ENCODE assay signal across 1 cellular context in the genomic region with DNA sequence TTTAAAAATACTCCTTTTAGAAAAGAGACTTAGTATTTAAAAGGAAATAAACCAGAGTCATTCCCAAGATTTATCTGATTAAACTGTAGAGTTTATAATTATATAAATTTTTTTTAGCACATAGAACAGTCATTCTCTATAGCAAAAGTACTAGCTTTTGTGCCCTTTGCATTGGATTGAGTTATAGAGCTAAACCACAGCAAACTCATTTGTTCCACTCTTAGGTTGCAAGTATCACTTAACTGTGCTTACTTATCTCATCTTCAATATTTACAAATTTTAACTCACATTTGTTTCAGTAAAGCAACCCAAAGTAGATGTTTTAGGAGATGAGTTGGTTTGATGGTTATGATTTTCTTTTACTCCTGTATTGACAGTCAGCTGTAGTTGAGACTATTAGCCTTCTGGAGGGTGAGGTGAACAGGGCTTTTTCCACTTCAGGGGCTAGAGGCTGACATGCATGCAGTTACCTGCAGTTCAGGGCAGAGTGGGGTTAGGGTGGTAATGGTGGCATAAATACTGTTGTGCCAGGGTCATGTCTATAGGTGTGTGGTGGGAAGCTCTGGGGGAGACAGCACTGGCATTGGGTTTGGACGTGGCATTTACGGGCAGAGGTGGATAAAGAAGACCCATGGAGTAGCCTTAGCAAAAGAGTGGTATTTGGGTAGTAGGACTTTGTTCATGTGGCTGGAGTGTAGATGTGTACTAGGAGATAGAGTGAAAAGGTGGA.
TF ChIP-seq lines count a peak whose summit lies in the region.

No MANE protein-coding gene starts in this region.

TF ChIP-seq in GM23338, 12 proteins besides CTCF, POLR2A, EP300 and RAD21 (continued from another document):
- TF ChIP-seq, protein P1, sequence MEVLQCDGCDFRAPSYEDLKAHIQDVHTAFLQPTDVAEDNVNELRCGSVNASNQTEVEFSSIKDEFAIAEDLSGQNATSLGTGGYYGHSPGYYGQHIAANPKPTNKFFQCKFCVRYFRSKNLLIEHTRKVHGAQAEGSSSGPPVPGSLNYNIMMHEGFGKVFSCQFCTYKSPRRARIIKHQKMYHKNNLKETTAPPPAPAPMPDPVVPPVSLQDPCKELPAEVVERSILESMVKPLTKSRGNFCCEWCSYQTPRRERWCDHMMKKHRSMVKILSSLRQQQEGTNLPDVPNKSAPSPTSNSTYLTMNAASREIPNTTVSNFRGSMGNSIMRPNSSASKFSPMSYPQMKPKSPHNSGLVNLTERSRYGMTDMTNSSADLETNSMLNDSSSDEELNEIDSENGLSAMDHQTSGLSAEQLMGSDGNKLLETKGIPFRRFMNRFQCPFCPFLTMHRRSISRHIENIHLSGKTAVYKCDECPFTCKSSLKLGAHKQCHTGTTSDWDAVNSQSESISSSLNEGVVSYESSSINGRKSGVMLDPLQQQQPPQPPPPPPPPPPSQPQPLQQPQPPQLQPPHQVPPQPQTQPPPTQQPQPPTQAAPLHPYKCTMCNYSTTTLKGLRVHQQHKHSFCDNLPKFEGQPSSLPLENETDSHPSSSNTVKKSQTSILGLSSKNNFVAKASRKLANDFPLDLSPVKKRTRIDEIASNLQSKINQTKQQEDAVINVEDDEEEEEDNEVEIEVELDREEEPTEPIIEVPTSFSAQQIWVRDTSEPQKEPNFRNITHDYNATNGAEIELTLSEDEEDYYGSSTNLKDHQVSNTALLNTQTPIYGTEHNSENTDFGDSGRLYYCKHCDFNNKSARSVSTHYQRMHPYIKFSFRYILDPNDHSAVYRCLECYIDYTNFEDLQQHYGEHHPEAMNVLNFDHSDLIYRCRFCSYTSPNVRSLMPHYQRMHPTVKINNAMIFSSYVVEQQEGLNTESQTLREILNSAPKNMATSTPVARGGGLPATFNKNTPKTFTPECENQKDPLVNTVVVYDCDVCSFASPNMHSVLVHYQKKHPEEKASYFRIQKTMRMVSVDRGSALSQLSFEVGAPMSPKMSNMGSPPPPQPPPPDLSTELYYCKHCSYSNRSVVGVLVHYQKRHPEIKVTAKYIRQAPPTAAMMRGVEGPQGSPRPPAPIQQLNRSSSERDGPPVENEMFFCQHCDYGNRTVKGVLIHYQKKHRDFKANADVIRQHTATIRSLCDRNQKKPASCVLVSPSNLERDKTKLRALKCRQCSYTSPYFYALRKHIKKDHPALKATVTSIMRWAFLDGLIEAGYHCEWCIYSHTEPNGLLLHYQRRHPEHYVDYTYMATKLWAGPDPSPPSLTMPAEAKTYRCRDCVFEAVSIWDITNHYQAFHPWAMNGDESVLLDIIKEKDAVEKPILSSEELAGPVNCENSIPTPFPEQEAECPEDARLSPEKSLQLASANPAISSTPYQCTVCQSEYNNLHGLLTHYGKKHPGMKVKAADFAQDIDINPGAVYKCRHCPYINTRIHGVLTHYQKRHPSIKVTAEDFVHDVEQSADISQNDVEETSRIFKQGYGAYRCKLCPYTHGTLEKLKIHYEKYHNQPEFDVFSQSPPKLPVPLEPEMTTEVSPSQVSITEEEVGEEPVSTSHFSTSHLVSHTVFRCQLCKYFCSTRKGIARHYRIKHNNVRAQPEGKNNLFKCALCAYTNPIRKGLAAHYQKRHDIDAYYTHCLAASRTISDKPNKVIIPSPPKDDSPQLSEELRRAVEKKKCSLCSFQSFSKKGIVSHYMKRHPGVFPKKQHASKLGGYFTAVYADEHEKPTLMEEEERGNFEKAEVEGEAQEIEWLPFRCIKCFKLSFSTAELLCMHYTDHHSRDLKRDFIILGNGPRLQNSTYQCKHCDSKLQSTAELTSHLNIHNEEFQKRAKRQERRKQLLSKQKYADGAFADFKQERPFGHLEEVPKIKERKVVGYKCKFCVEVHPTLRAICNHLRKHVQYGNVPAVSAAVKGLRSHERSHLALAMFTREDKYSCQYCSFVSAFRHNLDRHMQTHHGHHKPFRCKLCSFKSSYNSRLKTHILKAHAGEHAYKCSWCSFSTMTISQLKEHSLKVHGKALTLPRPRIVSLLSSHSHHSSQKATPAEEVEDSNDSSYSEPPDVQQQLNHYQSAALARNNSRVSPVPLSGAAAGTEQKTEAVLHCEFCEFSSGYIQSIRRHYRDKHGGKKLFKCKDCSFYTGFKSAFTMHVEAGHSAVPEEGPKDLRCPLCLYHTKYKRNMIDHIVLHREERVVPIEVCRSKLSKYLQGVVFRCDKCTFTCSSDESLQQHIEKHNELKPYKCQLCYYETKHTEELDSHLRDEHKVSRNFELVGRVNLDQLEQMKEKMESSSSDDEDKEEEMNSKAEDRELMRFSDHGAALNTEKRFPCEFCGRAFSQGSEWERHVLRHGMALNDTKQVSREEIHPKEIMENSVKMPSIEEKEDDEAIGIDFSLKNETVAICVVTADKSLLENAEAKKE (CRISPR knock-in tag; IDR thresholded peaks at IDR 0.05), result no peak
- TF ChIP-seq ZNF114 (CRISPR knock-in tag; IDR thresholded peaks at IDR 0.05) (no peak), ZNF331 (CRISPR knock-in tag; IDR thresholded peaks at IDR 0.05; ENCODE audit: low read depth) (no peak), JUNB (IDR thresholded peaks at IDR 0.05; ENCODE audit: unreplicated experiment) (no peak)
